Comparison of ENCODE assay signal across 7 cellular contexts in the genomic region with DNA sequence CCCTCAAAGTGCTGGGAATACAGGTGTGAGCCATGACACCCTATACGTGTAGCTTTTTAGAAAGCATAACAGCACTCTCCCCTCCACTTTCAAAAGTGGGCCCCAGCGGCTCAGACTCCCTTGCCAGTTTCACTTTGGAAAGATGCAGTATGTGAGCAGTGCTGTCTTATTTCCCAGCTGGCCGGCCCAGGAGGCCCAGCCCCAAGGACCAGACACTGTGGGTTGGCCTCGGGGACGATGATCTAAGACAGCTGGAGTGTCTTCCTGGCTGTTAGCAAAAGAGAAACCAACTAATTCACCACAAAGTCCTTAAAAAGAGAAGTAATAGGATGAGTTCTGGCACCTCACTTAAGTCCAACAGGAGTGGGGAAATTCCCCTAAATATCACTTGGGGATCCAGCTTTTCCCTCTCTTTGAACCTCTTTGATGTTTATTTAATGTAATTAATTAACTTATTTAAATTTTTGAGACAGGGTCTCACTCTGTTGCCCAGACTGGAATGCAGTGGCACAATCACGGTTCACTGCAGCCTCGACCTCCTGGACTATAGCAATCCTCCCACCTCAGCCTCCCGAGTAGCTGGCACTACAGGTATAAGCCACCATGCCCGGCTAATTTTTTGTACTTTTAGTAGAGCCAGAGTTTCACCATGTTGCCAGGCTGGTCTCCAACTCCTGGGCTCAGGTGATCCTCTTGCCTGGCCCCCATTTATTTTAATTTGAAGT. TPM values are rescaled to one million over a fixed set of nuclear protein-coding genes. Genes with fewer than 3 reads are reported as not detected.
DNase-seq lines count a peak whose midpoint lies in the region; ATAC-seq and TF ChIP-seq lines count a peak whose summit lies in the region.

No MANE protein-coding gene starts in this region.

- TF ChIP-seq EP300 in sigmoid colon (IDR thresholded peaks at IDR 0.05), result no peak

- TF ChIP-seq CTCF in foreskin keratinocyte (conservative IDR thresholded peaks at IDR 0.05) (no peak), sigmoid colon (IDR thresholded peaks at IDR 0.05) (no peak)

- DNase-seq in SJCRH30 (peak; percentile 72 to 80), foreskin keratinocyte (peak in 1 of 2 donors; percentile 37), sigmoid colon (peak; percentile 94), NCI-H1417 (lab: John Stamatoyannopoulos, UW) (no peak), HuH-7.5 (ENCODE audit: low spot score) (no peak)

- TF ChIP-seq POLR2A in sigmoid colon (IDR thresholded peaks at IDR 0.05), result no peak

- H3K36me3 ChIP-seq in SJCRH30 (no peaks in the 10 kb centered on the region), sigmoid colon (no peaks in the 10 kb centered on the region)

- intact Hi-C loops in sigmoid colon (cut with DNase I), result no loop called here

- WGBS in sigmoid colon, 2 donors, result 49 to 70% methylated on average over 9 of the region's 9 CpGs

- H3K9me3 ChIP-seq in SJCRH30 (replicated peaks) (no peaks in the 10 kb centered on the region), sigmoid colon (no peaks in the 10 kb centered on the region)

- H3K27me3 ChIP-seq in SJCRH30, result no peaks in the 10 kb centered on the region
- no peaks in the 10 kb centered on the region for H3K27me3 ChIP-seq in foreskin keratinocyte
- no peaks in the 10 kb centered on the region for H3K27me3 ChIP-seq in sigmoid colon

- ATAC-seq in GM18868 (IDR thresholded peaks at IDR 0.05; ENCODE audit: unreplicated experiment) (peak; percentile 74), HG02885 (IDR thresholded peaks at IDR 0.05; ENCODE audit: poor library complexity, unreplicated experiment) (peak; percentile 74), foreskin keratinocyte (peak; percentile 38)

- H3K4me1 ChIP-seq in SJCRH30 (peaks cover 21% of the 10 kb centered on the region), foreskin keratinocyte (peaks cover 6% of the 10 kb centered on the region), sigmoid colon (peaks cover 0 to 23% (median 14%) of the 10 kb centered on the region in 4 donors)

- H3K4me3 ChIP-seq in SJCRH30 (no peak overlapping the region), sigmoid colon (no peak overlapping the region)

- peak overlapping the region; percentile 20; the same call in 1 of the 2 replicates for H3K27ac ChIP-seq in SJCRH30
- H3K27ac ChIP-seq in foreskin keratinocyte, result no peak overlapping the region
- H3K27ac ChIP-seq in sigmoid colon, result peak overlapping the region; percentile 40 to 75 (median 58)

RNA-seq across cellular contexts. Expression of a gene that starts 17.6 kb away (rescaled TPM):
- total RNA-seq in SJCRH30 (2014; rRNA removed; shearing (Covaris generic)), result 157 and 169 TPM in 2 replicates
- total RNA-seq in foreskin keratinocyte (107 and 159 TPM in 2 replicates), sigmoid colon (100 to 1,000 TPM; 334 to 443 (median 385) TPM)
- polyA plus RNA-seq in foreskin keratinocyte (38.7 and 48.3 TPM in 2 replicates), sigmoid colon (10 to 100 TPM; 37.8 to 39.9 (median 37.9) TPM)

Comparison
In these comparisons a context has a peak if more than half of its experiments do, and no peak if none do; other contexts are left out.
1. DNase-seq: peak in SJCRH30 (2 of 2) and sigmoid colon (single experiment); none in NCI-H1417 (0 of 3) and HuH-7.5 (single experiment).
2. Peak in every context shown above with its lines, with median percentiles within 50 percentile points of each other: ATAC-seq.